Comparison of ENCODE assay signal across 1 cellular context in the genomic region with DNA sequence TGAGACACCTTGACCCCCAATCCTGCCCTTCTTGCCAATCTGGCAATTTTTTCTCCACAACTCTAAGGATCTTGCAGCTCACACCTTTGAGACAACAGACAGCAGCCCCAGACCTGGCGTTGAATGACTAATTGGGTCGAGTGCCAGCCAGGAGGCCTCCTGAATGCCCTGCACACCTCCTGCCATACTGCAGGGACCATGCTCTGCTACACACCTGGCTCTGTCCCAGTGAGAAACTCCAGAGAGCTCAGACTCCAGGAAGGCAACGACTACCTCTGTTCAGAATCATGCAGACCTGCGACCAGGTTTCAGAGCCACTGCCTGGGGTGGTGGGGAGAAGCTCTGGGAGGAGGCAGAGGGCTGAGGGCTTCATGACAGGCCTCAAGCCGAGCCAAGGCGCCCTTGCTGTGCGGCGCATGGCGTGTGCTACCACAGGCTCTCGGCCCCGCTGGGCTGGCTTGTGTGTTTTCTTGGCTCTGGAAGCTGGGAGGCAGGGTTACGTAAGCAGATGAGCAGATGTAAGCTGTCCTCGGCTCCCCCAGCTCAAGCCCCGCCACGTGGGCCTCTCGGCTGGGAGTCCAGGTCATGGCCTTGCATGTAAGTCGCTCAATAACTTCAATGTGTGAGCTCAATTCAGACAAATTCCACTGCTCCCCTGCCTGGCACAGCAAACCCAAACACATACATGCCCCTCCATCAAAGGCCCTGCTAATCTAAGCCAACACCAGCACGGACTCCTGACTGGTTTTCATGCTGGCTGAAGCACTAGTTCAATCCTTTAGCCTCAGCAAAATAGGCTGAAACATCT.
A peak's percentile ranks its signal among the peaks of the same experiment; 100 is the strongest.
TF ChIP-seq lines count a peak whose summit lies in the region.

No MANE protein-coding gene starts in this region.

TF ChIP-seq in HepG2, 621 proteins besides CTCF, POLR2A, EP300 and RAD21 (continued from another document and continues in another):
- TF ChIP-seq ARID5B (CRISPR knock-in tag; IDR thresholded peaks at IDR 0.05), result peak; percentile 95
- TF ChIP-seq ZNF232 (CRISPR knock-in tag; IDR thresholded peaks at IDR 0.05; ENCODE audit: borderline replicate concordance), result peak; percentile 78; the same call in 1 of the 2 replicates
- TF ChIP-seq CHCHD3 (CRISPR knock-in tag; IDR thresholded peaks at IDR 0.05), result no peak
- TF ChIP-seq, protein P1, sequence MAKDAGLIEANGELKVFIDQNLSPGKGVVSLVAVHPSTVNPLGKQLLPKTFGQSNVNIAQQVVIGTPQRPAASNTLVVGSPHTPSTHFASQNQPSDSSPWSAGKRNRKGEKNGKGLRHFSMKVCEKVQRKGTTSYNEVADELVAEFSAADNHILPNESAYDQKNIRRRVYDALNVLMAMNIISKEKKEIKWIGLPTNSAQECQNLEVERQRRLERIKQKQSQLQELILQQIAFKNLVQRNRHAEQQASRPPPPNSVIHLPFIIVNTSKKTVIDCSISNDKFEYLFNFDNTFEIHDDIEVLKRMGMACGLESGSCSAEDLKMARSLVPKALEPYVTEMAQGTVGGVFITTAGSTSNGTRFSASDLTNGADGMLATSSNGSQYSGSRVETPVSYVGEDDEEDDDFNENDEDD (CRISPR knock-in tag; IDR thresholded peaks at IDR 0.05; ENCODE audit: borderline replicate concordance), result peak; percentile 79; the same call in 1 of the 2 replicates
- peak; percentile 80; the same call in 1 of the 2 replicates for TF ChIP-seq CCDC6 (CRISPR knock-in tag; IDR thresholded peaks at IDR 0.05)
- 0 out of 2 replicates have a peak, but pooled peaks have one; percentile 54 for TF ChIP-seq KLF6 (CRISPR knock-in tag; IDR thresholded peaks at IDR 0.05)
- no peak for TF ChIP-seq SIN3B (IDR thresholded peaks at IDR 0.05; ENCODE audit: low read length)
- TF ChIP-seq SALL2 (CRISPR knock-in tag; IDR thresholded peaks at IDR 0.05), result peak; percentile 68; the same call in 1 of the 2 replicates
- no peak for TF ChIP-seq PLRG1 (conservative IDR thresholded peaks at IDR 0.05)
- TF ChIP-seq EHMT2 (IDR thresholded peaks at IDR 0.05; ENCODE audit: borderline replicate concordance, low read depth, low read length), result peak; percentile 60; the same call in 1 of the 2 replicates
- peak; percentile 95 for TF ChIP-seq RARA (CRISPR knock-in tag; IDR thresholded peaks at IDR 0.05)
- TF ChIP-seq ZSCAN29 (CRISPR knock-in tag; conservative IDR thresholded peaks at IDR 0.05), result peak; percentile 81
- no peak for TF ChIP-seq ZNF136 (CRISPR knock-in tag; IDR thresholded peaks at IDR 0.05; ENCODE audit: low read depth)
- peak; percentile 83 for TF ChIP-seq SPEN (CRISPR knock-in tag; IDR thresholded peaks at IDR 0.05; ENCODE audit: low read depth)
- peak; percentile 75; the same call in 1 of the 2 replicates for TF ChIP-seq YEATS2 (CRISPR knock-in tag; IDR thresholded peaks at IDR 0.05; ENCODE audit: borderline replicate concordance)
- TF ChIP-seq, protein P2, sequence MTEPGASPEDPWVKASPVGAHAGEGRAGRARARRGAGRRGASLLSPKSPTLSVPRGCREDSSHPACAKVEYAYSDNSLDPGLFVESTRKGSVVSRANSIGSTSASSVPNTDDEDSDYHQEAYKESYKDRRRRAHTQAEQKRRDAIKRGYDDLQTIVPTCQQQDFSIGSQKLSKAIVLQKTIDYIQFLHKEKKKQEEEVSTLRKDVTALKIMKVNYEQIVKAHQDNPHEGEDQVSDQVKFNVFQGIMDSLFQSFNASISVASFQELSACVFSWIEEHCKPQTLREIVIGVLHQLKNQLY (CRISPR knock-in tag; IDR thresholded peaks at IDR 0.05), result peak; percentile 90
- peak; percentile 87 for TF ChIP-seq ZNF501 (CRISPR knock-in tag; IDR thresholded peaks at IDR 0.05)
- no peak for TF ChIP-seq GATA4 (IDR thresholded peaks at IDR 0.05; ENCODE audit: borderline replicate concordance, low read depth)
- TF ChIP-seq, protein P3, sequence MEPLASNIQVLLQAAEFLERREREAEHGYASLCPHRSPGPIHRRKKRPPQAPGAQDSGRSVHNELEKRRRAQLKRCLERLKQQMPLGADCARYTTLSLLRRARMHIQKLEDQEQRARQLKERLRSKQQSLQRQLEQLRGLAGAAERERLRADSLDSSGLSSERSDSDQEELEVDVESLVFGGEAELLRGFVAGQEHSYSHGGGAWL (CRISPR knock-in tag; IDR thresholded peaks at IDR 0.05), result peak; percentile 92; the same call in 1 of the 2 replicates
- TF ChIP-seq ARID2 (CRISPR knock-in tag; IDR thresholded peaks at IDR 0.05; ENCODE audit: borderline replicate concordance), result no peak; the same call in 1 of the 2 replicates
- peak; percentile 69; the same call in 1 of the 2 replicates for TF ChIP-seq ZBTB25 (CRISPR knock-in tag; IDR thresholded peaks at IDR 0.05)
- TF ChIP-seq MEIS1 (CRISPR knock-in tag; IDR thresholded peaks at IDR 0.05; ENCODE audit: borderline replicate concordance), result peak; percentile 84; the same call in 1 of the 2 replicates
- no peak for TF ChIP-seq ZNF780A (CRISPR knock-in tag; IDR thresholded peaks at IDR 0.05)
- TF ChIP-seq ZFP82 (CRISPR knock-in tag; IDR thresholded peaks at IDR 0.05; ENCODE audit: borderline replicate concordance), result peak; percentile 36; the same call in 1 of the 2 replicates
- TF ChIP-seq WIZ (CRISPR knock-in tag; IDR thresholded peaks at IDR 0.05), result peak; percentile 40; the same call in 1 of the 2 replicates
- TF ChIP-seq, protein P4, sequence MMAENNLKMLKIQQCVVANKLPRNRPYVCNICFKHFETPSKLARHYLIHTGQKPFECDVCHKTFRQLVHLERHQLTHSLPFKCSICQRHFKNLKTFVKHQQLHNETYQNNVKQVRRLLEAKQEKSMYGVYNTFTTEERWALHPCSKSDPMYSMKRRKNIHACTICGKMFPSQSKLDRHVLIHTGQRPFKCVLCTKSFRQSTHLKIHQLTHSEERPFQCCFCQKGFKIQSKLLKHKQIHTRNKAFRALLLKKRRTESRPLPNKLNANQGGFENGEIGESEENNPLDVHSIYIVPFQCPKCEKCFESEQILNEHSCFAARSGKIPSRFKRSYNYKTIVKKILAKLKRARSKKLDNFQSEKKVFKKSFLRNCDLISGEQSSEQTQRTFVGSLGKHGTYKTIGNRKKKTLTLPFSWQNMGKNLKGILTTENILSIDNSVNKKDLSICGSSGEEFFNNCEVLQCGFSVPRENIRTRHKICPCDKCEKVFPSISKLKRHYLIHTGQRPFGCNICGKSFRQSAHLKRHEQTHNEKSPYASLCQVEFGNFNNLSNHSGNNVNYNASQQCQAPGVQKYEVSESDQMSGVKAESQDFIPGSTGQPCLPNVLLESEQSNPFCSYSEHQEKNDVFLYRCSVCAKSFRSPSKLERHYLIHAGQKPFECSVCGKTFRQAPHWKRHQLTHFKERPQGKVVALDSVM (CRISPR knock-in tag; IDR thresholded peaks at IDR 0.05), result peak; percentile 78
- peak; percentile 29; the same call in 1 of the 2 replicates for TF ChIP-seq NCOR1 (IDR thresholded peaks at IDR 0.05; ENCODE audit: borderline replicate concordance, low read length)
- no peak for TF ChIP-seq SOX13 (IDR thresholded peaks at IDR 0.05)
- peak in 1 of 2 experiments; percentile 80; a peak in 2 of 4 replicates for TF ChIP-seq SOX13 (CRISPR knock-in tag; conservative IDR thresholded peaks at IDR 0.05 in 1 of 2, IDR thresholded peaks at IDR 0.05 in 1 of 2)
- TF ChIP-seq, protein P5, sequence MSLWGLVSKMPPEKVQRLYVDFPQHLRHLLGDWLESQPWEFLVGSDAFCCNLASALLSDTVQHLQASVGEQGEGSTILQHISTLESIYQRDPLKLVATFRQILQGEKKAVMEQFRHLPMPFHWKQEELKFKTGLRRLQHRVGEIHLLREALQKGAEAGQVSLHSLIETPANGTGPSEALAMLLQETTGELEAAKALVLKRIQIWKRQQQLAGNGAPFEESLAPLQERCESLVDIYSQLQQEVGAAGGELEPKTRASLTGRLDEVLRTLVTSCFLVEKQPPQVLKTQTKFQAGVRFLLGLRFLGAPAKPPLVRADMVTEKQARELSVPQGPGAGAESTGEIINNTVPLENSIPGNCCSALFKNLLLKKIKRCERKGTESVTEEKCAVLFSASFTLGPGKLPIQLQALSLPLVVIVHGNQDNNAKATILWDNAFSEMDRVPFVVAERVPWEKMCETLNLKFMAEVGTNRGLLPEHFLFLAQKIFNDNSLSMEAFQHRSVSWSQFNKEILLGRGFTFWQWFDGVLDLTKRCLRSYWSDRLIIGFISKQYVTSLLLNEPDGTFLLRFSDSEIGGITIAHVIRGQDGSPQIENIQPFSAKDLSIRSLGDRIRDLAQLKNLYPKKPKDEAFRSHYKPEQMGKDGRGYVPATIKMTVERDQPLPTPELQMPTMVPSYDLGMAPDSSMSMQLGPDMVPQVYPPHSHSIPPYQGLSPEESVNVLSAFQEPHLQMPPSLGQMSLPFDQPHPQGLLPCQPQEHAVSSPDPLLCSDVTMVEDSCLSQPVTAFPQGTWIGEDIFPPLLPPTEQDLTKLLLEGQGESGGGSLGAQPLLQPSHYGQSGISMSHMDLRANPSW (CRISPR knock-in tag; IDR thresholded peaks at IDR 0.05; ENCODE audit: borderline replicate concordance), result peak; percentile 70; the same call in 1 of the 2 replicates
- TF ChIP-seq ZGPAT (CRISPR knock-in tag; IDR thresholded peaks at IDR 0.05), result peak; percentile 94
- peak; percentile 81; the same call in 1 of the 2 replicates for TF ChIP-seq ZNF740 (CRISPR knock-in tag; IDR thresholded peaks at IDR 0.05)
- peak; percentile 80; the same call in 1 of the 2 replicates for TF ChIP-seq FOXK1 (CRISPR knock-in tag; IDR thresholded peaks at IDR 0.05; ENCODE audit: borderline replicate concordance, low read depth)
- TF ChIP-seq ZNF235 (CRISPR knock-in tag; IDR thresholded peaks at IDR 0.05; ENCODE audit: borderline replicate concordance), result no peak; the same call in 1 of the 2 replicates
- TF ChIP-seq ZFP41 (CRISPR knock-in tag; IDR thresholded peaks at IDR 0.05; ENCODE audit: borderline replicate concordance), result peak; percentile 85; the same call in 1 of the 2 replicates
- TF ChIP-seq CENPT (CRISPR knock-in tag; IDR thresholded peaks at IDR 0.05; ENCODE audit: low read depth), result peak; percentile 89; the same call in 1 of the 2 replicates
- TF ChIP-seq ZFP62 (CRISPR knock-in tag; IDR thresholded peaks at IDR 0.05), result no peak
- TF ChIP-seq, protein P6, sequence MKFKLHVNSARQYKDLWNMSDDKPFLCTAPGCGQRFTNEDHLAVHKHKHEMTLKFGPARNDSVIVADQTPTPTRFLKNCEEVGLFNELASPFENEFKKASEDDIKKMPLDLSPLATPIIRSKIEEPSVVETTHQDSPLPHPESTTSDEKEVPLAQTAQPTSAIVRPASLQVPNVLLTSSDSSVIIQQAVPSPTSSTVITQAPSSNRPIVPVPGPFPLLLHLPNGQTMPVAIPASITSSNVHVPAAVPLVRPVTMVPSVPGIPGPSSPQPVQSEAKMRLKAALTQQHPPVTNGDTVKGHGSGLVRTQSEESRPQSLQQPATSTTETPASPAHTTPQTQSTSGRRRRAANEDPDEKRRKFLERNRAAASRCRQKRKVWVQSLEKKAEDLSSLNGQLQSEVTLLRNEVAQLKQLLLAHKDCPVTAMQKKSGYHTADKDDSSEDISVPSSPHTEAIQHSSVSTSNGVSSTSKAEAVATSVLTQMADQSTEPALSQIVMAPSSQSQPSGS (CRISPR knock-in tag; IDR thresholded peaks at IDR 0.05), result peak; percentile 86
- TF ChIP-seq MXD4 (CRISPR knock-in tag; IDR thresholded peaks at IDR 0.05), result peak; percentile 84
- 0 out of 2 replicates have a peak, but pooled peaks have one; percentile 79 for TF ChIP-seq PAX8 (CRISPR knock-in tag; IDR thresholded peaks at IDR 0.05; ENCODE audit: borderline replicate concordance)
- TF ChIP-seq HIVEP1 (CRISPR knock-in tag; IDR thresholded peaks at IDR 0.05), result peak; percentile 74; the same call in 1 of the 2 replicates
- TF ChIP-seq FOXM1 (CRISPR knock-in tag; IDR thresholded peaks at IDR 0.05), result no peak
